Comparison of ENCODE assay signal across 16 cellular contexts in genomic region chr2:176419591-176420071, GRCh38.
DNase-seq lines count a peak whose midpoint lies in the region; ATAC-seq and TF ChIP-seq lines count a peak whose summit lies in the region.
"Had no signal": no experiment of that assay in that cellular context is flagged by ENCODE, and none has a peak within 500 bp of the region (broad histone marks: within the 10 kb centered on the region; RNA-seq: fewer than 3 reads in every experiment).

No MANE protein-coding gene starts in this region.

- peak; percentile 87 for DNase-seq in GM23248
- peak; percentile 60 for DNase-seq in adipocyte (ENCODE audit: low read depth)
- peak; percentile 68 to 75 for DNase-seq in foreskin fibroblast
- peak; percentile 18 for DNase-seq in stromal cell of bone marrow (ENCODE audit: low read depth)
- no peak for DNase-seq in WERI-Rb-1
- DNase-seq in stimulated activated naive B cell treated with anti-CD40 and anti-IgM and Interleukin-4, amounts not matched to agents 10 μg/mL and 1 μg/mL and 100 μg/mL, for 72 hours, result no peak
- DNase-seq in DMS53 treated with DMSO at 0.1 percent for 48 hours (lab: John Stamatoyannopoulos, UW; ENCODE audit: unreplicated experiment), result no peak
- no peak for DNase-seq in mammary epithelial cell
- DNase-seq: activated CD8-positive, alpha-beta memory T cell treated with anti-CD3 and anti-CD28 coated beads, Interleukin-2, amount 10 ng/mL, durations not matched to agents 7 days and 5 days; activated naive CD8-positive, alpha-beta T cell treated with anti-CD3 and anti-CD28 coated beads for 36 hours; heart right ventricle; KG1; NCI-H1694; Right ventricle myocardium superior had no signal

- intact Hi-C loops in mammary epithelial cell (cut with micrococcal nuclease), result no loop called here

- H3K27ac ChIP-seq in GM23248 (peak overlapping the region; percentile 93), WERI-Rb-1 (no peak overlapping the region), mammary epithelial cell (ENCODE audit: insufficient read depth, low read depth, low read length) (no peak overlapping the region)
- H3K27ac ChIP-seq: heart right ventricle had no signal

- no peak for ATAC-seq in stimulated activated naive B cell treated with anti-CD40 and anti-IgM and Interleukin-4, amounts not matched to agents 10 μg/mL and 1 μg/mL and 100 μg/mL, for 72 hours (replicated peaks)
- ATAC-seq: activated CD8-positive, alpha-beta memory T cell treated with anti-CD3 and anti-CD28 coated beads, Interleukin-2, amount 10 ng/mL, durations not matched to agents 7 days and 5 days; heart right ventricle had no signal

- in situ Hi-C loops in GM23248 (cut with MboI), result no loop called here
- in situ Hi-C loops in mammary epithelial cell (cut with MboI; ENCODE audit: low sequenced_read_pairs in 2 of 2), result no loop called here

- H3K4me1 ChIP-seq in GM23248 (ENCODE audit: insufficient read depth) (peaks cover 34% of the 10 kb centered on the region), adipocyte (ENCODE audit: control insufficient read depth, insufficient read depth, low read length) (peaks cover 22% of the 10 kb centered on the region), mammary epithelial cell (ENCODE audit: insufficient read depth, low read length) (no peaks in the 10 kb centered on the region)
- H3K4me1 ChIP-seq: heart right ventricle had no signal

- H3K36me3 ChIP-seq in GM23248 (ENCODE audit: low read depth), result no peaks in the 10 kb centered on the region
- no peaks in the 10 kb centered on the region for H3K36me3 ChIP-seq in adipocyte (ENCODE audit: control insufficient read depth, insufficient read depth, low read length, severe bottlenecking)
- no peaks in the 10 kb centered on the region for H3K36me3 ChIP-seq in WERI-Rb-1
- no peaks in the 10 kb centered on the region for H3K36me3 ChIP-seq in mammary epithelial cell (ENCODE audit: insufficient read depth, low read length)
- H3K36me3 ChIP-seq: heart right ventricle had no signal

- H3K36me3 Mint-ChIP-seq in stimulated activated naive B cell treated with anti-CD40 and anti-IgM and Interleukin-4, amounts not matched to agents 10 μg/mL and 1 μg/mL and 100 μg/mL, for 72 hours, result no peaks in the 10 kb centered on the region
- H3K36me3 Mint-ChIP-seq: activated CD8-positive, alpha-beta memory T cell treated with anti-CD3 and anti-CD28 coated beads, Interleukin-2, amount 10 ng/mL, durations not matched to agents 7 days and 5 days; activated naive CD8-positive, alpha-beta T cell treated with anti-CD3 and anti-CD28 coated beads for 36 hours had no signal

- H3K9me3 ChIP-seq in GM23248 (ENCODE audit: low read depth) (no peaks in the 10 kb centered on the region), adipocyte (ENCODE audit: control insufficient read depth, low read length) (no peaks in the 10 kb centered on the region), WERI-Rb-1 (ENCODE audit: severe bottlenecking) (no peaks in the 10 kb centered on the region), mammary epithelial cell (replicated peaks; ENCODE audit: insufficient read depth, low read length) (no peaks in the 10 kb centered on the region)
- H3K9me3 ChIP-seq: heart right ventricle had no signal

- CTCF ChIA-PET in mammary epithelial cell (lab: Charles Lee; ENCODE audit: low non-redundant PET), result no interaction called here

- no peaks in the 10 kb centered on the region for H3K79me2 ChIP-seq in GM23248 (ENCODE audit: insufficient read depth)
- H3K79me2 ChIP-seq in mammary epithelial cell (ENCODE audit: insufficient read depth, low read length), result no peaks in the 10 kb centered on the region

- peak overlapping the region; percentile 61 for H3K4me2 ChIP-seq in GM23248 (ENCODE audit: unreplicated experiment)
- H3K4me2 ChIP-seq in mammary epithelial cell (ENCODE audit: insufficient read depth, low read depth, low read length), result no peak overlapping the region

- no peak overlapping the region for H3K27ac Mint-ChIP-seq in stimulated activated naive B cell treated with anti-CD40 and anti-IgM and Interleukin-4, amounts not matched to agents 10 μg/mL and 1 μg/mL and 100 μg/mL, for 72 hours
- H3K27ac Mint-ChIP-seq: activated CD8-positive, alpha-beta memory T cell treated with anti-CD3 and anti-CD28 coated beads, Interleukin-2, amount 10 ng/mL, durations not matched to agents 7 days and 5 days; activated naive CD8-positive, alpha-beta T cell treated with anti-CD3 and anti-CD28 coated beads for 36 hours; stimulated activated naive CD8-positive, alpha-beta T cell treated with anti-CD3 and anti-CD28 coated beads, Interleukin-15, Interleukin-2, amounts not matched to agents 100 ng/mL and 50 ng/mL, for 24 hours had no signal

- no peaks in the 10 kb centered on the region for H3K27me3 ChIP-seq in GM23248 (replicated peaks; ENCODE audit: insufficient read depth)
- H3K27me3 ChIP-seq in adipocyte (replicated peaks; ENCODE audit: control insufficient read depth, insufficient read depth, low read length), result no peaks in the 10 kb centered on the region
- H3K27me3 ChIP-seq in WERI-Rb-1 (ENCODE audit: insufficient read depth, low read depth, severe bottlenecking), result peaks cover 11% of the 10 kb centered on the region
- no peaks in the 10 kb centered on the region for H3K27me3 ChIP-seq in mammary epithelial cell (ENCODE audit: insufficient read depth, low read length)

- H3K4me3 ChIP-seq in GM23248 (0 out of 2 replicates have a peak overlapping the region, but pooled peaks have one; percentile 5), adipocyte (ENCODE audit: low read length) (peak overlapping the region; percentile 20), foreskin fibroblast (ENCODE audit: low read depth in 1 of 2, low read length in 2 of 2) (no peak overlapping the region), WERI-Rb-1 (ENCODE audit: low read depth, low read length) (no peak overlapping the region), mammary epithelial cell (replicated peaks in 1 of 3; ENCODE audit: insufficient read depth in 1 of 3, low read depth in 2 of 3, low read length in 3 of 3) (no peak overlapping the region)
- H3K4me3 ChIP-seq: heart right ventricle, lung had no signal

- H2AFZ ChIP-seq in GM23248 (peak overlapping the region; percentile 65), mammary epithelial cell (ENCODE audit: low read depth, low read length) (no peak overlapping the region)

- H3K9me3 Mint-ChIP-seq in stimulated activated naive B cell treated with anti-CD40 and anti-IgM and Interleukin-4, amounts not matched to agents 10 μg/mL and 1 μg/mL and 100 μg/mL, for 72 hours, result no peaks in the 10 kb centered on the region
- H3K9me3 Mint-ChIP-seq: activated naive CD8-positive, alpha-beta T cell treated with anti-CD3 and anti-CD28 coated beads for 36 hours; stimulated activated naive CD8-positive, alpha-beta T cell treated with anti-CD3 and anti-CD28 coated beads, Interleukin-15, Interleukin-2, amounts not matched to agents 100 ng/mL and 50 ng/mL, for 24 hours had no signal

- H3K9me2 ChIP-seq in GM23248 (ENCODE audit: insufficient read depth), result no peaks in the 10 kb centered on the region; the same call in 1 of the 2 replicates

- TF ChIP-seq CTCF in foreskin fibroblast (IDR thresholded peaks at IDR 0.05; ENCODE audit: low read depth, low read length) (no peak), WERI-Rb-1 (IDR thresholded peaks at IDR 0.05; ENCODE audit: low read depth, low read length) (no peak), mammary epithelial cell (conservative IDR thresholded peaks at IDR 0.05 in 1 of 2, IDR thresholded peaks at IDR 0.05 in 1 of 2; ENCODE audit: extremely low read depth in 1 of 2, insufficient read depth in 1 of 2, low read depth in 1 of 2, low read length in 2 of 2) (no peak)

- dilution Hi-C loops in mammary epithelial cell (cut with HindIII; ENCODE audit: low sequenced_read_pairs), result no loop called here

- H3F3A ChIP-seq in GM23248 (ENCODE audit: insufficient read depth), result peaks cover 31% of the 10 kb centered on the region

- BruUV-seq in mammary epithelial cell (replicated peaks; lab: Mats Ljungman, UMichigan), result no TSS peak

- H4K20me1 ChIP-seq in GM23248 (ENCODE audit: insufficient read depth) (no peaks in the 10 kb centered on the region), mammary epithelial cell (ENCODE audit: insufficient read depth, low read length) (no peaks in the 10 kb centered on the region)

- H3K9ac ChIP-seq in GM23248 (peak overlapping the region; percentile 62), adipocyte (ENCODE audit: low read length) (peak overlapping the region; percentile 64), mammary epithelial cell (ENCODE audit: insufficient read depth, low read length) (no peak overlapping the region)

- H3K4me1 Mint-ChIP-seq in stimulated activated naive B cell treated with anti-CD40 and anti-IgM and Interleukin-4, amounts not matched to agents 10 μg/mL and 1 μg/mL and 100 μg/mL, for 72 hours, result no peaks in the 10 kb centered on the region
- H3K4me1 Mint-ChIP-seq: activated CD8-positive, alpha-beta memory T cell treated with anti-CD3 and anti-CD28 coated beads, Interleukin-2, amount 10 ng/mL, durations not matched to agents 7 days and 5 days; activated naive CD8-positive, alpha-beta T cell treated with anti-CD3 and anti-CD28 coated beads for 36 hours had no signal

- no peak overlapping the region for H3K4me3 Mint-ChIP-seq in stimulated activated naive B cell treated with anti-CD40 and anti-IgM and Interleukin-4, amounts not matched to agents 10 μg/mL and 1 μg/mL and 100 μg/mL, for 72 hours
- H3K4me3 Mint-ChIP-seq: activated CD8-positive, alpha-beta memory T cell treated with anti-CD3 and anti-CD28 coated beads, Interleukin-2, amount 10 ng/mL, durations not matched to agents 7 days and 5 days; activated naive CD8-positive, alpha-beta T cell treated with anti-CD3 and anti-CD28 coated beads for 36 hours; stimulated activated naive CD8-positive, alpha-beta T cell treated with anti-CD3 and anti-CD28 coated beads, Interleukin-15, Interleukin-2, amounts not matched to agents 100 ng/mL and 50 ng/mL, for 24 hours had no signal

- H3K27me3 Mint-ChIP-seq in stimulated activated naive B cell treated with anti-CD40 and anti-IgM and Interleukin-4, amounts not matched to agents 10 μg/mL and 1 μg/mL and 100 μg/mL, for 72 hours, result peaks cover 23 to 38% of the 10 kb centered on the region in 2 donors

- WGBS in GM23248 (ENCODE audit: low coverage in 1 of 2, low lambda C conversion rate in 2 of 2, missing lambda C conversion rate in 2 of 2), 2 experiments, result 33 to 37% methylated on average over 4 of the region's 4 CpGs
- 75% methylated on average over 4 of the region's 4 CpGs for WGBS in mammary epithelial cell (ENCODE audit: low coverage, missing lambda C conversion rate)

Comparison
In these comparisons a context has a peak if more than half of its experiments do, and no peak if none do; other contexts are left out.
1. DNase-seq: peak in GM23248 (single experiment), adipocyte (single experiment), foreskin fibroblast (2 of 2) and stromal cell of bone marrow (single experiment); none in WERI-Rb-1 (single experiment), stimulated activated naive B cell treated with anti-CD40 and anti-IgM and Interleukin-4, amounts not matched to agents 10 μg/mL and 1 μg/mL and 100 μg/mL, for 72 hours (single experiment), DMS53 treated with DMSO at 0.1 percent for 48 hours (single experiment) and mammary epithelial cell (single experiment).
2. H3K4me3 ChIP-seq: peak in GM23248 (single experiment) and adipocyte (single experiment); none in foreskin fibroblast (0 of 2), WERI-Rb-1 (single experiment) and mammary epithelial cell (0 of 3).